In the genomic region with DNA sequence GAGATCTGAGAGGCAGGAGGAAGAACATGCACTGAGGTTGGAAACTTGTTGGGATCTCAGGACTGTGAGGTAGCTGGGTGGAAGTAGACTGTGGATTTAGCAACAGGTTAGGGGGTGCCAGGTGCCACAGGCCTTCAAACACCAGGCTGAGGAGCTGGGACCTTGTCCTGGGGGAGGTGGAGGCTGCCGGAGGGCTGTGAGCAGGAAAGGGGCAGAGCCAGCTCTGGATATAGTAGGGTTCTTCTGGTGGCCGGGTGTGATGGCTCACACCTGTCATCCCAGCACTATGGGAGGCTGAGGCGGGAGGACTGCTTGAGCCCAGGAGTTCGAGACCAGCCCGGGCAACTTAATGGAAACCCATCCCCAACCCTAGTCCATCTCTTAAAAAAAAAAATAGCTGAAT, we compare ENCODE assay signal across 10 cellular contexts. TPM values are rescaled to one million over a fixed set of nuclear protein-coding genes. Genes with fewer than 3 reads are reported as not detected.
DNase-seq lines count a peak whose midpoint lies in the region; ATAC-seq, FAIRE-seq and TF ChIP-seq lines count a peak whose summit lies in the region.
"Had no signal": no experiment of that assay in that cellular context is flagged by ENCODE, and none has a peak within 500 bp of the region (broad histone marks: within the 10 kb centered on the region; RNA-seq: fewer than 3 reads in every experiment).

No MANE protein-coding gene starts in this region.

- H3K36me3 Mint-ChIP-seq in CD8-positive, alpha-beta T cell = peaks cover 7% of the 10 kb centered on the region

- no peak overlapping the region for H3K27ac ChIP-seq in CD8-positive, alpha-beta T cell (ENCODE audit: low read depth, low read length)
- peak overlapping the region in 3 of 4 donors; percentile 74 to 82 (median 76) for H3K27ac ChIP-seq in Peyer's patch
- H3K27ac ChIP-seq in parathyroid adenoma = peak overlapping the region; percentile 70

- CTCF ChIA-PET in CD8-positive, alpha-beta T cell (lab: Charles Lee) = interaction anchor here (0.6 to 2.0 kb wide), 6 partner anchors 12 to 1278 kb away, joined by 3 to 6 read pairs (median 3); no protein-coding TSS in a partner anchor

- H3K4me3 ChIP-seq in CD8-positive, alpha-beta T cell (ENCODE audit: low read depth, low read length) = no peak overlapping the region
- H3K4me3 ChIP-seq in Peyer's patch (peak overlapping the region; percentile 53 to 73 (median 62)), epithelial cell of proximal tubule (ENCODE audit: low read depth, low read length) (peak overlapping the region; percentile 70), parathyroid adenoma (ENCODE audit: low read depth, low read length) (peak overlapping the region; percentile 84)

- no peaks in the 10 kb centered on the region for H3K36me3 ChIP-seq in CD8-positive, alpha-beta T cell (ENCODE audit: insufficient read depth, low read length)
- H3K36me3 ChIP-seq in Peyer's patch (peaks cover 0 to 10% (median 0%) of the 10 kb centered on the region in 3 donors), parathyroid adenoma (ENCODE audit: control insufficient read depth, insufficient read depth, low read length) (no peaks in the 10 kb centered on the region)

- H3K27me3 ChIP-seq in CD8-positive, alpha-beta T cell (ENCODE audit: insufficient read depth, low read length) = no peaks in the 10 kb centered on the region
- H3K27me3 ChIP-seq in Peyer's patch = no peaks in the 10 kb centered on the region
- no peaks in the 10 kb centered on the region for H3K27me3 ChIP-seq in parathyroid adenoma (ENCODE audit: control insufficient read depth, insufficient read depth, low read length)

- H3K4me1 Mint-ChIP-seq in CD8-positive, alpha-beta T cell (ENCODE audit: low read depth) = peaks cover 35% of the 10 kb centered on the region

- H3K27ac Mint-ChIP-seq in CD8-positive, alpha-beta T cell = peak overlapping the region; percentile 43

- no peak for TF ChIP-seq POLR2A in Peyer's patch (IDR thresholded peaks at IDR 0.05)

- H3K9ac ChIP-seq in parathyroid adenoma = no peak overlapping the region

- H3K9me3 Mint-ChIP-seq in CD8-positive, alpha-beta T cell = no peaks in the 10 kb centered on the region

- no peak for TF ChIP-seq CTCF in CD8-positive, alpha-beta T cell (IDR thresholded peaks at IDR 0.05)
- TF ChIP-seq CTCF in Peyer's patch (IDR thresholded peaks at IDR 0.05) (no peak), epithelial cell of proximal tubule (conservative IDR thresholded peaks at IDR 0.05; ENCODE audit: low read depth, low read length) (no peak), parathyroid adenoma (IDR thresholded peaks at IDR 0.05) (no peak)

- H3K79me2 ChIP-seq in parathyroid adenoma = no peaks in the 10 kb centered on the region

- POLR2A ChIA-PET in CD8-positive, alpha-beta T cell (lab: Charles Lee) = interaction anchor here (0.7 kb wide), 1 partner anchor 40 kb away, joined by 3 read pairs; no protein-coding TSS in a partner anchor

- no peak for DNase-seq in CD8-positive, alpha-beta T cell
- no peak for DNase-seq in Peyer's patch
- no peak for DNase-seq in epithelial cell of proximal tubule (ENCODE audit: low read depth)
- DNase-seq in HTR-8/SVneo (ENCODE audit: insufficient read length, low spot score) = no peak
- no peak for DNase-seq in left colon

- H3K9me3 ChIP-seq in CD8-positive, alpha-beta T cell (ENCODE audit: low read length) = no peaks in the 10 kb centered on the region
- H3K9me3 ChIP-seq in Peyer's patch (no peaks in the 10 kb centered on the region), parathyroid adenoma (ENCODE audit: control insufficient read depth, low read length) (no peaks in the 10 kb centered on the region)

- no peak for FAIRE-seq in HTR-8/SVneo (lab: Jason Lieb, UNC)
- FAIRE-seq: G401.6 had no signal

- no peak for ATAC-seq in CD8-positive, alpha-beta T cell
- ATAC-seq in GM19455 (IDR thresholded peaks at IDR 0.05; ENCODE audit: unreplicated experiment) (no peak), GM18868 (IDR thresholded peaks at IDR 0.05; ENCODE audit: unreplicated experiment) (no peak), left colon (no peak)

- intact Hi-C loops in CD8-positive, alpha-beta T cell (cut with DNase I, micrococcal nuclease) = loop anchor here (2.0 to 10.0 kb wide), 5 partner anchors 119 to 1448 kb away; partner anchors contain the start of genes ATF5 (in 1 of the 2), NR1H2 (in 1 of the 2), NUP62 (in 1 of the 2) and PPP1R15A (in 1 of the 2)
- intact Hi-C loops in left colon (cut with DNase I, micrococcal nuclease) = no loop called here

- H3K27me3 Mint-ChIP-seq in CD8-positive, alpha-beta T cell (ENCODE audit: low read depth) = no peaks in the 10 kb centered on the region

- peak overlapping the region; percentile 83 for H2AFZ ChIP-seq in parathyroid adenoma

- peak overlapping the region; percentile 75 for H3K4me3 Mint-ChIP-seq in CD8-positive, alpha-beta T cell

- H3K4me1 ChIP-seq in CD8-positive, alpha-beta T cell (ENCODE audit: insufficient read depth, low read length) = peaks cover 21% of the 10 kb centered on the region
- peaks cover 0 to 28% (median 7%) of the 10 kb centered on the region in 4 donors for H3K4me1 ChIP-seq in Peyer's patch
- peaks cover 10% of the 10 kb centered on the region for H3K4me1 ChIP-seq in parathyroid adenoma

- peak overlapping the region; percentile 92 for H3K4me2 ChIP-seq in parathyroid adenoma (ENCODE audit: low read length)

RNA-seq across cellular contexts. Expression of gene FUZ, which starts 3.1 kb away (rescaled TPM):
- total RNA-seq in CD8-positive, alpha-beta T cell = 10 to 100 TPM; 10.8 to 11.4 TPM
- total RNA-seq in Peyer's patch (10 to 100 TPM in 3 of 4 donors, 1 to 10 TPM in 1; 4.1 to 13.8 (median 12.3) TPM), epithelial cell of proximal tubule (8.3 and 15.0 TPM in 2 replicates), left colon (1 to 10 TPM; 7.6 to 10.0 TPM)

RNA-seq across cellular contexts. Expression of gene MED25, which starts 8.1 kb away (rescaled TPM):
- 10 to 100 TPM; 41.9 to 42.1 TPM for total RNA-seq in CD8-positive, alpha-beta T cell
- 10 to 100 TPM; 29.7 to 57.7 (median 41.8) TPM for total RNA-seq in Peyer's patch
- 30.4 and 34.8 TPM in 2 replicates for total RNA-seq in epithelial cell of proximal tubule
- total RNA-seq in left colon = 10 to 100 TPM; 52.6 to 52.8 TPM

RNA-seq across cellular contexts. Expression of gene PTOV1, which starts 41.0 kb away (rescaled TPM):
- total RNA-seq in CD8-positive, alpha-beta T cell = 100 to 1,000 TPM; 112 to 116 TPM
- 100 to 1,000 TPM in 2 of 4 donors, 10 to 100 TPM in 2; 80.0 to 153 (median 95.9) TPM for total RNA-seq in Peyer's patch
- total RNA-seq in epithelial cell of proximal tubule = 81.9 and 121 TPM in 2 replicates
- total RNA-seq in left colon = 10 to 100 TPM; 95.3 to 95.5 TPM

RNA-seq across cellular contexts. Expression of gene AP2A1, which starts 43.2 kb away (rescaled TPM):
- total RNA-seq in CD8-positive, alpha-beta T cell = 10 to 100 TPM; 26.9 to 30.2 TPM
- 100 to 1,000 TPM in 1 of 4 donors, 10 to 100 TPM in 3; 57.8 to 102 (median 85.1) TPM for total RNA-seq in Peyer's patch
- 98.2 and 103 TPM in 2 replicates for total RNA-seq in epithelial cell of proximal tubule
- 10 to 100 TPM; 71.2 to 72.9 TPM for total RNA-seq in left colon

RNA-seq across cellular contexts. Expression of gene TSKS, which starts 46.9 kb away (rescaled TPM):
- total RNA-seq in CD8-positive, alpha-beta T cell = under 1 TPM; 0.28 to 0.98 TPM
- total RNA-seq in Peyer's patch (not detected), epithelial cell of proximal tubule (not detected in 2 replicates), left colon (under 1 TPM; 0.21 to 0.22 TPM)
- total RNA-seq: HT1080 had no signal

Comparison
In these comparisons a context has a peak if more than half of its experiments do, and no peak if none do; other contexts are left out.
1. intact Hi-C loops: an anchor here in CD8-positive, alpha-beta T cell (2.0 to 10.0 kb wide); none called in left colon.